ENCODE assay signal across 8 cellular contexts in genomic region chr5:154071799-154072781, GRCh38. TPM values are rescaled to one million over a fixed set of nuclear protein-coding genes. Genes with fewer than 3 reads are reported as not detected.
DNase-seq lines count a peak whose midpoint lies in the region; ATAC-seq and TF ChIP-seq lines count a peak whose summit lies in the region.

No MANE protein-coding gene starts in this region.

- DNase-seq in AG20443 (ENCODE audit: low spot score) (peak; percentile 92), NCI-H226 (peak; percentile 10), cerebellar cortex (ENCODE audit: low spot score) (peak; percentile 78), left lung (peak; percentile 80 to 91)
- peak; percentile 85 for DNase-seq in activated CD4-positive, CD25-positive, alpha-beta regulatory T cell treated with anti-CD3 and anti-CD28 coated beads, Interleukin-2, amount 50 U/mL, for 72 hours
- DNase-seq in stimulated activated CD4-positive, alpha-beta T cell treated with anti-CD3 and anti-CD28 coated beads, Interleukin-4, amount 100 ng/mL, for 1 hour, result peak; percentile 85

- H3K27ac ChIP-seq in left lung, result no peak overlapping the region

- H3K27me3 ChIP-seq in left lung, result no peaks in the 10 kb centered on the region

- H3K9me3 ChIP-seq in left lung, result no peaks in the 10 kb centered on the region

- intact Hi-C loops in left lung (cut with DNase I), result loop anchor here in 1 of 2 donors (5.0 kb wide), 1 partner anchor 335 kb away; no protein-coding TSS in a partner anchor

- no peaks in the 10 kb centered on the region for H3K36me3 ChIP-seq in left lung

- peaks cover 0 to 8% of the 10 kb centered on the region in 2 donors for H3K4me1 ChIP-seq in left lung

- H3K4me3 ChIP-seq in left lung, result no peak overlapping the region

- peak; percentile 85 to 91 for TF ChIP-seq CTCF in left lung (IDR thresholded peaks at IDR 0.05)

- ATAC-seq in GM18873 (IDR thresholded peaks at IDR 0.05; ENCODE audit: low FRiP score, unreplicated experiment) (peak; percentile 93), HG03097 (IDR thresholded peaks at IDR 0.05; ENCODE audit: low FRiP score, unreplicated experiment) (peak; percentile 98), left lung (peak; percentile 97)

RNA-seq across cellular contexts. Expression of gene MFAP3, which starts 33.3 kb away (rescaled TPM):
- total RNA-seq in left lung, result 10 to 100 TPM; 34.3 to 35.5 TPM

RNA-seq across cellular contexts. Expression of gene FAM114A2, which starts 33.4 kb away (rescaled TPM):
- total RNA-seq in left lung, result 10 to 100 TPM; 35.3 to 35.4 TPM

Comparison
In these comparisons a context has a peak if more than half of its experiments do, and no peak if none do; other contexts are left out.
1. DNase-seq: peak in every context shown above with its lines; median percentile 92 in AG20443; 86 in left lung; 85 in activated CD4-positive, CD25-positive, alpha-beta regulatory T cell treated with anti-CD3 and anti-CD28 coated beads, Interleukin-2, amount 50 U/mL, for 72 hours; 85 in stimulated activated CD4-positive, alpha-beta T cell treated with anti-CD3 and anti-CD28 coated beads, Interleukin-4, amount 100 ng/mL, for 1 hour; 78 in cerebellar cortex; 10 in NCI-H226.